1 cellular context compared by ENCODE assay signal in genomic region chr7:48040944-48041664, GRCh38.
TF ChIP-seq lines count a peak whose summit lies in the region.

No MANE protein-coding gene starts in this region.

TF ChIP-seq in GM23338, 12 proteins besides CTCF, POLR2A, EP300 and RAD21 (continued from another document):
- TF ChIP-seq ZNF462 (CRISPR knock-in tag; IDR thresholded peaks at IDR 0.05) (no peak), CREB1 (CRISPR knock-in tag; IDR thresholded peaks at IDR 0.05; ENCODE audit: low read depth) (no peak), EZH2phosphoT487 (IDR thresholded peaks at IDR 0.05; ENCODE audit: unreplicated experiment) (no peak)
